In genomic region chr15:76711351-76711827, GRCh38 we compare ENCODE assay signal across 1 cellular context.
A peak's percentile ranks its signal among the peaks of the same experiment; 100 is the strongest.
TF ChIP-seq lines count a peak whose summit lies in the region.

No MANE protein-coding gene starts in this region.

TF ChIP-seq in GM12878, 131 proteins besides CTCF, POLR2A, EP300 and RAD21 (continued from another document and continues in another):
- TF ChIP-seq ZNF687 (IDR thresholded peaks at IDR 0.05), result no peak
- TF ChIP-seq CBX3 (IDR thresholded peaks at IDR 0.05; ENCODE audit: borderline replicate concordance, low read depth), result no peak
- TF ChIP-seq POLR2AphosphoS2 (IDR thresholded peaks at IDR 0.05; ENCODE audit: low read depth, low read length), result no peak
- peak; percentile 98 for TF ChIP-seq NBN (IDR thresholded peaks at IDR 0.05)
- TF ChIP-seq RCOR1 (conservative IDR thresholded peaks at IDR 0.05; ENCODE audit: low read depth, low read length), result 0 out of 2 replicates have a peak, but pooled peaks have one; percentile 69
- TF ChIP-seq CBFB (IDR thresholded peaks at IDR 0.05; ENCODE audit: low read depth), result peak; percentile 46; the same call in 1 of the 2 replicates
- TF ChIP-seq HCFC1 (IDR thresholded peaks at IDR 0.05; ENCODE audit: low read length), result no peak
- no peak for TF ChIP-seq RELA (IDR thresholded peaks at IDR 0.05; ENCODE audit: borderline replicate concordance, partially characterized antibody)
- peak; percentile 34; the same call in 1 of the 2 replicates for TF ChIP-seq CREM (IDR thresholded peaks at IDR 0.05; ENCODE audit: low read depth)
- TF ChIP-seq BCL3 (IDR thresholded peaks at IDR 0.05; ENCODE audit: borderline replicate concordance, insufficient read depth, low read depth, low read length, poor library complexity, severe bottlenecking), result no peak
- peak; percentile 56; the same call in 1 of the 2 replicates for TF ChIP-seq RAD51 (IDR thresholded peaks at IDR 0.05)
- TF ChIP-seq ZNF207 (IDR thresholded peaks at IDR 0.05; ENCODE audit: borderline replicate concordance), result no peak
- TF ChIP-seq IKZF2 (IDR thresholded peaks at IDR 0.05), result peak; percentile 78 to 90
- TF ChIP-seq ZSCAN29 (IDR thresholded peaks at IDR 0.05), result no peak
- TF ChIP-seq, protein P1, sequence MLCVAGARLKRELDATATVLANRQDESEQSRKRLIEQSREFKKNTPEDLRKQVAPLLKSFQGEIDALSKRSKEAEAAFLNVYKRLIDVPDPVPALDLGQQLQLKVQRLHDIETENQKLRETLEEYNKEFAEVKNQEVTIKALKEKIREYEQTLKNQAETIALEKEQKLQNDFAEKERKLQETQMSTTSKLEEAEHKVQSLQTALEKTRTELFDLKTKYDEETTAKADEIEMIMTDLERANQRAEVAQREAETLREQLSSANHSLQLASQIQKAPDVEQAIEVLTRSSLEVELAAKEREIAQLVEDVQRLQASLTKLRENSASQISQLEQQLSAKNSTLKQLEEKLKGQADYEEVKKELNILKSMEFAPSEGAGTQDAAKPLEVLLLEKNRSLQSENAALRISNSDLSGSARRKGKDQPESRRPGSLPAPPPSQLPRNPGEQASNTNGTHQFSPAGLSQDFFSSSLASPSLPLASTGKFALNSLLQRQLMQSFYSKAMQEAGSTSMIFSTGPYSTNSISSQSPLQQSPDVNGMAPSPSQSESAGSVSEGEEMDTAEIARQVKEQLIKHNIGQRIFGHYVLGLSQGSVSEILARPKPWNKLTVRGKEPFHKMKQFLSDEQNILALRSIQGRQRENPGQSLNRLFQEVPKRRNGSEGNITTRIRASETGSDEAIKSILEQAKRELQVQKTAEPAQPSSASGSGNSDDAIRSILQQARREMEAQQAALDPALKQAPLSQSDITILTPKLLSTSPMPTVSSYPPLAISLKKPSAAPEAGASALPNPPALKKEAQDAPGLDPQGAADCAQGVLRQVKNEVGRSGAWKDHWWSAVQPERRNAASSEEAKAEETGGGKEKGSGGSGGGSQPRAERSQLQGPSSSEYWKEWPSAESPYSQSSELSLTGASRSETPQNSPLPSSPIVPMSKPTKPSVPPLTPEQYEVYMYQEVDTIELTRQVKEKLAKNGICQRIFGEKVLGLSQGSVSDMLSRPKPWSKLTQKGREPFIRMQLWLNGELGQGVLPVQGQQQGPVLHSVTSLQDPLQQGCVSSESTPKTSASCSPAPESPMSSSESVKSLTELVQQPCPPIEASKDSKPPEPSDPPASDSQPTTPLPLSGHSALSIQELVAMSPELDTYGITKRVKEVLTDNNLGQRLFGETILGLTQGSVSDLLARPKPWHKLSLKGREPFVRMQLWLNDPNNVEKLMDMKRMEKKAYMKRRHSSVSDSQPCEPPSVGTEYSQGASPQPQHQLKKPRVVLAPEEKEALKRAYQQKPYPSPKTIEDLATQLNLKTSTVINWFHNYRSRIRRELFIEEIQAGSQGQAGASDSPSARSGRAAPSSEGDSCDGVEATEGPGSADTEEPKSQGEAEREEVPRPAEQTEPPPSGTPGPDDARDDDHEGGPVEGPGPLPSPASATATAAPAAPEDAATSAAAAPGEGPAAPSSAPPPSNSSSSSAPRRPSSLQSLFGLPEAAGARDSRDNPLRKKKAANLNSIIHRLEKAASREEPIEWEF (IDR thresholded peaks at IDR 0.05; ENCODE audit: insufficient replicate concordance, low read depth, low read length), result no peak
- TF ChIP-seq STAT1 (conservative IDR thresholded peaks at IDR 0.05), result no peak
- TF ChIP-seq CBX5 (IDR thresholded peaks at IDR 0.05; ENCODE audit: low read depth), result no peak
- TF ChIP-seq JUND (IDR thresholded peaks at IDR 0.05; ENCODE audit: low read depth, low read length), result no peak
- 0 out of 2 replicates have a peak, but pooled peaks have one; percentile 54 for TF ChIP-seq TBL1XR1 (IDR thresholded peaks at IDR 0.05; ENCODE audit: low read depth, low read length)
- TF ChIP-seq BHLHE40 (IDR thresholded peaks at IDR 0.05; ENCODE audit: borderline replicate concordance in 1 of 2, low read depth in 2 of 2, low read length in 1 of 2), result peak; percentile 91 to 96
- TF ChIP-seq MTA2 (IDR thresholded peaks at IDR 0.05; ENCODE audit: low read depth), result peak; percentile 100
- TF ChIP-seq DPF2 (IDR thresholded peaks at IDR 0.05), result peak; percentile 99
- TF ChIP-seq SPI1 (IDR thresholded peaks at IDR 0.05; ENCODE audit: borderline replicate concordance, insufficient read depth, low read depth, low read length), result peak; percentile 92
- TF ChIP-seq TCF12 (IDR thresholded peaks at IDR 0.05; ENCODE audit: low read depth, low read length), result 0 out of 2 replicates have a peak, but pooled peaks have one; percentile 15
- no peak for TF ChIP-seq USF1 (IDR thresholded peaks at IDR 0.05; ENCODE audit: borderline replicate concordance, extremely low read length, insufficient read depth, low read depth, low read length)
- no peak for TF ChIP-seq MXI1 (IDR thresholded peaks at IDR 0.05; ENCODE audit: low read depth, low read length)
- no peak; the same call in 1 of the 2 replicates for TF ChIP-seq GATAD2B (conservative IDR thresholded peaks at IDR 0.05; ENCODE audit: low read depth)
- no peak for TF ChIP-seq ZNF274 (IDR thresholded peaks at IDR 0.05; ENCODE audit: insufficient read depth, insufficient read length)
- no peak for TF ChIP-seq FOXM1 (IDR thresholded peaks at IDR 0.05; ENCODE audit: low read depth, low read length)
- TF ChIP-seq NFIC (IDR thresholded peaks at IDR 0.05; ENCODE audit: low read depth, low read length), result no peak
- no peak for TF ChIP-seq IRF3 (IDR thresholded peaks at IDR 0.05)
- TF ChIP-seq, protein P2, sequence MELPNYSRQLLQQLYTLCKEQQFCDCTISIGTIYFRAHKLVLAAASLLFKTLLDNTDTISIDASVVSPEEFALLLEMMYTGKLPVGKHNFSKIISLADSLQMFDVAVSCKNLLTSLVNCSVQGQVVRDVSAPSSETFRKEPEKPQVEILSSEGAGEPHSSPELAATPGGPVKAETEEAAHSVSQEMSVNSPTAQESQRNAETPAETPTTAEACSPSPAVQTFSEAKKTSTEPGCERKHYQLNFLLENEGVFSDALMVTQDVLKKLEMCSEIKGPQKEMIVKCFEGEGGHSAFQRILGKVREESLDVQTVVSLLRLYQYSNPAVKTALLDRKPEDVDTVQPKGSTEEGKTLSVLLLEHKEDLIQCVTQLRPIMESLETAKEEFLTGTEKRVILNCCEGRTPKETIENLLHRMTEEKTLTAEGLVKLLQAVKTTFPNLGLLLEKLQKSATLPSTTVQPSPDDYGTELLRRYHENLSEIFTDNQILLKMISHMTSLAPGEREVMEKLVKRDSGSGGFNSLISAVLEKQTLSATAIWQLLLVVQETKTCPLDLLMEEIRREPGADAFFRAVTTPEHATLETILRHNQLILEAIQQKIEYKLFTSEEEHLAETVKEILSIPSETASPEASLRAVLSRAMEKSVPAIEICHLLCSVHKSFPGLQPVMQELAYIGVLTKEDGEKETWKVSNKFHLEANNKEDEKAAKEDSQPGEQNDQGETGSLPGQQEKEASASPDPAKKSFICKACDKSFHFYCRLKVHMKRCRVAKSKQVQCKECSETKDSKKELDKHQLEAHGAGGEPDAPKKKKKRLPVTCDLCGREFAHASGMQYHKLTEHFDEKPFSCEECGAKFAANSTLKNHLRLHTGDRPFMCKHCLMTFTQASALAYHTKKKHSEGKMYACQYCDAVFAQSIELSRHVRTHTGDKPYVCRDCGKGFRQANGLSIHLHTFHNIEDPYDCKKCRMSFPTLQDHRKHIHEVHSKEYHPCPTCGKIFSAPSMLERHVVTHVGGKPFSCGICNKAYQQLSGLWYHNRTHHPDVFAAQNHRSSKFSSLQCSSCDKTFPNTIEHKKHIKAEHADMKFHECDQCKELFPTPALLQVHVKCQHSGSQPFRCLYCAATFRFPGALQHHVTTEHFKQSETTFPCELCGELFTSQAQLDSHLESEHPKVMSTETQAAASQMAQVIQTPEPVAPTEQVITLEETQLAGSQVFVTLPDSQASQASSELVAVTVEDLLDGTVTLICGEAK (IDR thresholded peaks at IDR 0.05; ENCODE audit: borderline replicate concordance), result no peak
- TF ChIP-seq SIX5 (IDR thresholded peaks at IDR 0.05; ENCODE audit: low read depth, low read length, severe bottlenecking), result no peak
- TF ChIP-seq PRDM15 (CRISPR knock-in tag; IDR thresholded peaks at IDR 0.05), result no peak
- TF ChIP-seq PAX5 (IDR thresholded peaks at IDR 0.05; ENCODE audit: borderline replicate concordance, low read depth, low read length), result peak; percentile 69
- TF ChIP-seq, protein P3, sequence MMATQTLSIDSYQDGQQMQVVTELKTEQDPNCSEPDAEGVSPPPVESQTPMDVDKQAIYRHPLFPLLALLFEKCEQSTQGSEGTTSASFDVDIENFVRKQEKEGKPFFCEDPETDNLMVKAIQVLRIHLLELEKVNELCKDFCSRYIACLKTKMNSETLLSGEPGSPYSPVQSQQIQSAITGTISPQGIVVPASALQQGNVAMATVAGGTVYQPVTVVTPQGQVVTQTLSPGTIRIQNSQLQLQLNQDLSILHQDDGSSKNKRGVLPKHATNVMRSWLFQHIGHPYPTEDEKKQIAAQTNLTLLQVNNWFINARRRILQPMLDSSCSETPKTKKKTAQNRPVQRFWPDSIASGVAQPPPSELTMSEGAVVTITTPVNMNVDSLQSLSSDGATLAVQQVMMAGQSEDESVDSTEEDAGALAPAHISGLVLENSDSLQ (IDR thresholded peaks at IDR 0.05), result peak; percentile 81
